ENCODE assay signal across 27 cellular contexts in the genomic region with DNA sequence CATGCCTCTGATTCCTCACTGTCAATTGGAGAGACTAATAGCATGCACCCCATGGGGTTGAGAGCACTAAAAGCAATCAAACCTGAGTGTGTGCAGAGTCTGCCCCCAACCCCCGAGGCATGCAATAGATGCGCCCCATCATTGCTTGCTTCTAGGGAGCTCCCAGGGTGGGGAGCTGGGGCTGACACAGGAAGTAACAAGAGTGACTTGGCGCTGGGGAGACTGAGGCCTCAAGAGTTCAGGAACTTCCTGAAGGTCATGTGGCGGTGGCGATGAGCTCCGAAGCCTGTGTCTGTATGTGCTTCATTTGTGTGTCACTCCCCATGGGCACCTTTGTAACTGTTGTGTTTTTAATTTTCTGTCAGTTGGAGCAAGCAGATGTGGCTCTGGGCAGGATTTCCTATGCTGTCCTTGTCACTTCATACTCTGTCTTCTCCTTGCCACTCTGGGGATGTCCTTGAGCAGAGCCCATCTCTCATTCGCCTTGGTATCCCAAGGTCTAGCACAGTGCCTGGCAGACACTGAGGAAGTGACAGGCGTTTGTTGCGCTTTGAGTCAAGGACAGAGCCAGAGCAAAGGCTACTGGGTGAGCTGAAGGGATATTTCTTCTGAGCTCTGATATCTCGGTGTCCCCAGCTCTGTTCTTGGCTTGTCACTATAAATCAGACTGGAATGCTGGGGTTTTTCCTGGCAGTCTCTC.
DNase-seq lines count a peak whose midpoint lies in the region; ATAC-seq, FAIRE-seq and TF ChIP-seq lines count a peak whose summit lies in the region.
"Had no signal": no experiment of that assay in that cellular context is flagged by ENCODE, and none has a peak within 500 bp of the region (broad histone marks: within the 10 kb centered on the region; RNA-seq: fewer than 3 reads in every experiment).

No MANE protein-coding gene starts in this region.

- H3K27ac ChIP-seq in BLaER1: peak overlapping the region; percentile 28; the same call in 1 of the 2 replicates
- no peak overlapping the region for H3K27ac ChIP-seq in astrocyte (ENCODE audit: low read depth, low read length)
- peak overlapping the region; percentile 67 for H3K27ac ChIP-seq in left ventricle myocardium inferior (replicated peaks)
- no peak overlapping the region for H3K27ac ChIP-seq in neural cell (ENCODE audit: low read length)
- H3K27ac ChIP-seq: Peyer's patch, prostate gland, SJSA1, suprapubic skin had no signal

- peaks cover 77% of the 10 kb centered on the region for H3K79me2 ChIP-seq in astrocyte (ENCODE audit: insufficient read depth, low read length)
- H3K79me2 ChIP-seq in neural cell (replicated peaks; ENCODE audit: insufficient read depth, low read length): peaks cover 25% of the 10 kb centered on the region

- peak overlapping the region; percentile 12 for H3K4me3 Mint-ChIP-seq in astrocyte (ENCODE audit: unreplicated experiment)
- H3K4me3 Mint-ChIP-seq in activated T-cell treated with anti-CD3 and anti-CD28 coated beads, Interleukin-2, amount 50 U/mL, for 72 hours: no peak overlapping the region
- H3K4me3 Mint-ChIP-seq: activated CD4-positive, alpha-beta T cell treated with anti-CD3 and anti-CD28 coated beads for 36 hours; stimulated activated naive B cell treated with anti-CD40 and anti-IgM and Interleukin-4, amounts not matched to agents 10 μg/mL and 1 μg/mL and 100 μg/mL, for 72 hours; T-helper 17 cell had no signal

- peaks cover 19% of the 10 kb centered on the region for H3K4me1 Mint-ChIP-seq in astrocyte (ENCODE audit: low read depth, unreplicated experiment)
- H3K4me1 Mint-ChIP-seq in activated T-cell treated with anti-CD3 and anti-CD28 coated beads, Interleukin-2, amount 50 U/mL, for 72 hours (ENCODE audit: low read depth): no peaks in the 10 kb centered on the region
- H3K4me1 Mint-ChIP-seq: activated CD4-positive, alpha-beta T cell treated with anti-CD3 and anti-CD28 coated beads for 36 hours had no signal

- H3K9me3 ChIP-seq in BLaER1: no peaks in the 10 kb centered on the region
- H3K9me3 ChIP-seq in astrocyte (ENCODE audit: insufficient read depth, low read depth, low read length): no peaks in the 10 kb centered on the region
- no peaks in the 10 kb centered on the region for H3K9me3 ChIP-seq in left ventricle myocardium inferior (replicated peaks)
- no peaks in the 10 kb centered on the region for H3K9me3 ChIP-seq in neural cell (ENCODE audit: low read length)
- H3K9me3 ChIP-seq: Peyer's patch, prostate gland, SJSA1, suprapubic skin had no signal

- H4K20me1 ChIP-seq in BLaER1 (peaks cover 64% of the 10 kb centered on the region), astrocyte (ENCODE audit: insufficient read depth, low read length) (peaks cover 85% of the 10 kb centered on the region), neural cell (ENCODE audit: insufficient read depth) (peaks cover 9% of the 10 kb centered on the region)

- no peak overlapping the region for H2AFZ ChIP-seq in astrocyte (ENCODE audit: low read depth, low read length)
- no peak overlapping the region for H2AFZ ChIP-seq in neural cell (ENCODE audit: low read depth, low read length)

- H3K9me3 Mint-ChIP-seq in astrocyte (ENCODE audit: unreplicated experiment): no peaks in the 10 kb centered on the region
- peaks cover 2 to 7% of the 10 kb centered on the region in 2 donors for H3K9me3 Mint-ChIP-seq in activated T-cell treated with anti-CD3 and anti-CD28 coated beads, Interleukin-2, amount 50 U/mL, for 72 hours

- H3K4me2 ChIP-seq in BLaER1: peak overlapping the region; percentile 30
- H3K4me2 ChIP-seq in astrocyte (ENCODE audit: low read length): no peak overlapping the region
- H3K4me2 ChIP-seq in neural cell (ENCODE audit: low read length): no peak overlapping the region

- no peak for DNase-seq in astrocyte (ENCODE audit: low read depth)
- no peak for DNase-seq in left ventricle myocardium inferior
- no peak for DNase-seq in activated T-cell treated with anti-CD3 and anti-CD28 coated beads, Interleukin-2, amount 50 U/mL, for 72 hours
- no peak for DNase-seq in COR-L47 (lab: John Stamatoyannopoulos, UW)
- no peak for DNase-seq in stimulated activated CD4-positive, alpha-beta T cell treated with anti-CD3 and anti-CD28 coated beads, Interleukin-2, amount 100 ng/mL, for 24 hours
- no peak for DNase-seq in SKM-1 (lab: John Stamatoyannopoulos, UW; ENCODE audit: unreplicated experiment)
- DNase-seq: activated CD4-positive, alpha-beta T cell treated with anti-CD3 and anti-CD28 coated beads for 36 hours; C1 segment of cervical spinal cord; caudate nucleus; H7; head of caudate nucleus; KBM-7; MM.1S; NCI-H1417 treated with DMSO at 0.1 percent for 48 hours; NCI-H2171 treated with DMSO at 0.1 percent for 48 hours; NCI-H524 treated with DMSO at 0.1 percent for 48 hours; Peyer's patch; small intestine; stimulated activated CD4-positive, alpha-beta T cell treated with anti-CD3 and anti-CD28 coated beads, Interleukin-4, amount 100 ng/mL, for 1 hour; stimulated activated naive B cell treated with anti-CD40 and anti-IgM and Interleukin-4, amounts not matched to agents 10 μg/mL and 1 μg/mL and 100 μg/mL, for 72 hours; T-helper 17 cell had no signal

- H3K4me1 ChIP-seq in BLaER1 (peaks cover 14% of the 10 kb centered on the region), astrocyte (ENCODE audit: insufficient read depth, low read length) (peaks cover 7% of the 10 kb centered on the region), left ventricle myocardium inferior (peaks cover 52% of the 10 kb centered on the region)
- H3K4me1 ChIP-seq: Peyer's patch, prostate gland, suprapubic skin had no signal

- H3K27me3 ChIP-seq in BLaER1 (no peaks in the 10 kb centered on the region), astrocyte (ENCODE audit: insufficient read depth, low read length) (no peaks in the 10 kb centered on the region), left ventricle myocardium inferior (ENCODE audit: low read depth) (no peaks in the 10 kb centered on the region), neural cell (ENCODE audit: insufficient read depth, low read depth, low read length) (no peaks in the 10 kb centered on the region)
- H3K27me3 ChIP-seq: Peyer's patch, SJSA1, suprapubic skin had no signal

- no peaks in the 10 kb centered on the region for H3F3A ChIP-seq in neural cell (ENCODE audit: insufficient read depth, low read length, poor library complexity, severe bottlenecking)

- intact Hi-C loops in left ventricle myocardium inferior (cut with micrococcal nuclease): loop anchor here (10.0 kb wide), 1 partner anchor 65 kb away; no protein-coding TSS in a partner anchor

- H3K27me3 Mint-ChIP-seq in astrocyte (ENCODE audit: low read depth, unreplicated experiment): no peaks in the 10 kb centered on the region
- no peaks in the 10 kb centered on the region for H3K27me3 Mint-ChIP-seq in activated T-cell treated with anti-CD3 and anti-CD28 coated beads, Interleukin-2, amount 50 U/mL, for 72 hours (ENCODE audit: low read depth)
- H3K27me3 Mint-ChIP-seq: activated CD4-positive, alpha-beta T cell treated with anti-CD3 and anti-CD28 coated beads for 36 hours; stimulated activated naive B cell treated with anti-CD40 and anti-IgM and Interleukin-4, amounts not matched to agents 10 μg/mL and 1 μg/mL and 100 μg/mL, for 72 hours; T-helper 17 cell had no signal

- no peak for FAIRE-seq in astrocyte (lab: Jason Lieb, UNC)
- FAIRE-seq: GM12891, small intestine had no signal

- H3K36me3 Mint-ChIP-seq in astrocyte (ENCODE audit: low read depth, unreplicated experiment): peaks cover 29% of the 10 kb centered on the region
- no peaks in the 10 kb centered on the region for H3K36me3 Mint-ChIP-seq in activated T-cell treated with anti-CD3 and anti-CD28 coated beads, Interleukin-2, amount 50 U/mL, for 72 hours (ENCODE audit: insufficient read depth in 2 of 2)

- H3K9me2 ChIP-seq in neural cell (ENCODE audit: insufficient read depth, low read length): no peaks in the 10 kb centered on the region

- no peak for ATAC-seq in activated T-cell treated with anti-CD3 and anti-CD28 coated beads, Interleukin-2, amount 50 U/mL, for 72 hours (replicated peaks in 1 of 2)
- ATAC-seq: activated CD4-positive, alpha-beta T cell treated with anti-CD3 and anti-CD28 coated beads for 36 hours; stimulated activated naive B cell treated with anti-CD40 and anti-IgM and Interleukin-4, amounts not matched to agents 10 μg/mL and 1 μg/mL and 100 μg/mL, for 72 hours; T-helper 17 cell had no signal

- peak overlapping the region; percentile 8 for H3K27ac Mint-ChIP-seq in astrocyte (ENCODE audit: unreplicated experiment)
- no peak overlapping the region for H3K27ac Mint-ChIP-seq in activated T-cell treated with anti-CD3 and anti-CD28 coated beads, Interleukin-2, amount 50 U/mL, for 72 hours
- H3K27ac Mint-ChIP-seq: activated CD4-positive, alpha-beta T cell treated with anti-CD3 and anti-CD28 coated beads for 36 hours; stimulated activated naive B cell treated with anti-CD40 and anti-IgM and Interleukin-4, amounts not matched to agents 10 μg/mL and 1 μg/mL and 100 μg/mL, for 72 hours; T-helper 17 cell had no signal

- H3K9ac ChIP-seq in BLaER1: no peak overlapping the region
- no peak overlapping the region for H3K9ac ChIP-seq in astrocyte (ENCODE audit: low read length)
- no peak overlapping the region for H3K9ac ChIP-seq in neural cell (ENCODE audit: low read length)

- H3K36me3 ChIP-seq in BLaER1 (peaks cover 8% of the 10 kb centered on the region; the same call in 1 of the 2 replicates), astrocyte (ENCODE audit: insufficient read depth, low read length) (no peaks in the 10 kb centered on the region), left ventricle myocardium inferior (no peaks in the 10 kb centered on the region), neural cell (ENCODE audit: insufficient read depth, low read length) (no peaks in the 10 kb centered on the region)
- H3K36me3 ChIP-seq: Peyer's patch, prostate gland, suprapubic skin had no signal

- H3K4me3 ChIP-seq in BLaER1 (no peak overlapping the region), astrocyte (ENCODE audit: insufficient read depth, low read depth, low read length) (no peak overlapping the region), left ventricle myocardium inferior (no peak overlapping the region), neural cell (ENCODE audit: low read length) (peak overlapping the region; percentile 18)
- H3K4me3 ChIP-seq: Peyer's patch, prostate gland, SJSA1, suprapubic skin had no signal

- TF ChIP-seq EP300 in neural cell (conservative IDR thresholded peaks at IDR 0.05; ENCODE audit: poor library complexity, severe bottlenecking): no peak

- TF ChIP-seq RAD21 in neural cell (conservative IDR thresholded peaks at IDR 0.05): no peak

- TF ChIP-seq CTCF in astrocyte (IDR thresholded peaks at IDR 0.05; ENCODE audit: insufficient read depth, low read depth, low read length): no peak
- TF ChIP-seq CTCF in left ventricle myocardium inferior (IDR thresholded peaks at IDR 0.05; ENCODE audit: borderline replicate concordance): no peak
- no peak for TF ChIP-seq CTCF in neural cell (IDR thresholded peaks at IDR 0.05; ENCODE audit: poor library complexity, severe bottlenecking)

Comparison
In these comparisons a context has a peak if more than half of its experiments do, and no peak if none do; other contexts are left out.
1. H3K27ac ChIP-seq: peak in BLaER1 (single experiment) and left ventricle myocardium inferior (single experiment); none in astrocyte (single experiment) and neural cell (single experiment).